ENCODE assay signal across 12 cellular contexts in the genomic region with DNA sequence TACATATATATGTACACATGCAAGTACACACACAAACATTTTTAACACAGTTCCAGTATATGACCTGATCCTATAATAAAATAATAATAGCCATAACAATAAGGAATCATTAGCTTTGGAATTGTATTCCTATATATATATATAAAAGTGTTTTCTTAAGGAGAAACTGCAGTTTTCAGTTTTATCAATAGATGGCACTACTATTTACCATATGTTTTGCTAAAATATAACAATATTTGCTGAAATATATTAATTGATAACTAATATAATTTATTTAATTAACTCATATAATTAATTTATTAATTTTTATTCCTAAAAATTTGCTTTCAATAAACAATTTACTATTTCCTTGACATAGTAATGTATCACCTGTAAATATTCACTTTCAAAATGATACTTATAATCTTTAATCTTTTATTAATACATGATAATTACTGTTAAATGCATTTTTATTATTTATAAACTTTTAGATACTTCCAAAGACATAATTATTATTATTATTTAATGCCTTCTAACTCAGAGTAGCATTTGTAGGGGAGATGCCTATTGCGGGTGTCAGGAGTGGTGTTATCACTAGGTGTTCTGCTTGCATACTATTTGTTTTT.
DNase-seq lines count a peak whose midpoint lies in the region; TF ChIP-seq lines count a peak whose summit lies in the region.
"Had no signal": no experiment of that assay in that cellular context is flagged by ENCODE, and none has a peak within 500 bp of the region (broad histone marks: within the 10 kb centered on the region; RNA-seq: fewer than 3 reads in every experiment).

No MANE protein-coding gene starts in this region.

- H4K5ac ChIP-seq in H9 (ENCODE audit: insufficient read length, low read depth, low read length) = no peak overlapping the region

- H2BK5ac ChIP-seq in H9 (ENCODE audit: insufficient read length, low read length) = no peak overlapping the region

- H3K4me3 ChIP-seq in AG09309 (ENCODE audit: control insufficient read depth, low read depth, low read length) (no peak overlapping the region), adipocyte (ENCODE audit: low read length) (no peak overlapping the region)
- H3K4me3 ChIP-seq: psoas muscle had no signal

- TF ChIP-seq CTCF in AG09309 (IDR thresholded peaks at IDR 0.05; ENCODE audit: control insufficient read depth, insufficient read depth, low read depth, low read length, missing control alignments) (peak; percentile 27), H9 (conservative IDR thresholded peaks at IDR 0.05) (peak; percentile 64)

- no peak overlapping the region for H2BK120ac ChIP-seq in H9 (ENCODE audit: low read depth, low read length, poor library complexity, severe bottlenecking)

- H4K8ac ChIP-seq in H9 (replicated peaks; ENCODE audit: insufficient read length, low read depth, low read length) = no peak overlapping the region

- H3K27me3 Mint-ChIP-seq in H9 (ENCODE audit: low read depth) = no peaks in the 10 kb centered on the region; the same call in 1 of the 2 replicates
- H3K27me3 Mint-ChIP-seq: IgD-negative memory B cell had no signal

- no peaks in the 10 kb centered on the region for H3K36me3 ChIP-seq in adipocyte (ENCODE audit: control insufficient read depth, insufficient read depth, low read length, severe bottlenecking)

- no peak overlapping the region for H3K4me3 Mint-ChIP-seq in H9
- H3K4me3 Mint-ChIP-seq: IgD-negative memory B cell had no signal

- no peak overlapping the region for H2BK12ac ChIP-seq in H9 (ENCODE audit: insufficient read length, low read depth, low read length)

- no CpG with 5 or more reads among the region's 1 CpG for WGBS in H9 (ENCODE audit: extremely low coverage, insufficient read length, low lambda C conversion rate)

- H3K27ac ChIP-seq in H9 (ENCODE audit: insufficient read length, low read depth, low read length) = no peak overlapping the region
- H3K27ac ChIP-seq: psoas muscle had no signal

- no peaks in the 10 kb centered on the region for H3K27me3 ChIP-seq in H9 (ENCODE audit: insufficient read depth, low read length)
- no peaks in the 10 kb centered on the region for H3K27me3 ChIP-seq in adipocyte (replicated peaks; ENCODE audit: control insufficient read depth, insufficient read depth, low read length)

- no peak overlapping the region for H3K9ac ChIP-seq in H9 (ENCODE audit: extremely low read depth, insufficient read length, low read length)
- H3K9ac ChIP-seq in adipocyte (ENCODE audit: low read length) = no peak overlapping the region

- H2BK20ac ChIP-seq in H9 (ENCODE audit: low read depth, low read length, poor library complexity, severe bottlenecking) = no peak overlapping the region

- no peaks in the 10 kb centered on the region for H3K36me3 Mint-ChIP-seq in H9 (ENCODE audit: insufficient read depth in 1 of 3, low read depth in 3 of 3)
- H3K36me3 Mint-ChIP-seq: IgD-negative memory B cell had no signal

- no peaks in the 10 kb centered on the region for H3K79me2 ChIP-seq in H9 (ENCODE audit: insufficient read depth, low read length)

- no peak overlapping the region for H3K18ac ChIP-seq in H9 (ENCODE audit: insufficient read length, low read depth, low read length)

- H3K23me2 ChIP-seq in H9 (ENCODE audit: insufficient read length, low read depth, low read length, poor library complexity, severe bottlenecking) = no peaks in the 10 kb centered on the region

- no peak overlapping the region for H2AFZ ChIP-seq in H9 (ENCODE audit: low read length)

- no peak overlapping the region for H3K4me2 ChIP-seq in H9 (ENCODE audit: insufficient read depth, insufficient read length, low read length)

- H3K4me1 Mint-ChIP-seq in H9 = no peaks in the 10 kb centered on the region
- H3K4me1 Mint-ChIP-seq: IgD-negative memory B cell had no signal

- no peak overlapping the region for H3K14ac ChIP-seq in H9 (ENCODE audit: insufficient read depth, low read length)

- no peak overlapping the region for H3K27ac Mint-ChIP-seq in H9
- H3K27ac Mint-ChIP-seq: IgD-negative memory B cell had no signal

- H3K79me1 ChIP-seq in H9 (ENCODE audit: insufficient read depth, low read depth, low read length, poor library complexity, severe bottlenecking) = no peaks in the 10 kb centered on the region

- no peak overlapping the region for H4K91ac ChIP-seq in H9 (ENCODE audit: insufficient read length, low read depth, low read length)

- no peak overlapping the region for H3T11ph ChIP-seq in H9 (ENCODE audit: low read length)

- H2BK15ac ChIP-seq in H9 (ENCODE audit: low read depth, low read length) = no peak overlapping the region

- H3K4me1 ChIP-seq in H9 (ENCODE audit: insufficient read depth, low read length) (no peaks in the 10 kb centered on the region), adipocyte (ENCODE audit: control insufficient read depth, insufficient read depth, low read length) (peaks cover 7% of the 10 kb centered on the region)
- H3K4me1 ChIP-seq: psoas muscle had no signal

- H3K4ac ChIP-seq in H9 (ENCODE audit: low read depth, low read length) = no peak overlapping the region

- H4K20me1 ChIP-seq in H9 (ENCODE audit: control insufficient read depth, insufficient read depth, insufficient read length) = no peaks in the 10 kb centered on the region

- H3K9me3 ChIP-seq in H9 (ENCODE audit: control insufficient read depth, low read depth, low read length) = no peaks in the 10 kb centered on the region
- H3K9me3 ChIP-seq in adipocyte (ENCODE audit: control insufficient read depth, low read length) = no peaks in the 10 kb centered on the region
- H3K9me3 ChIP-seq: psoas muscle had no signal

- no peak overlapping the region for H3K23ac ChIP-seq in H9 (ENCODE audit: insufficient read length, low read depth, low read length)

- H3K56ac ChIP-seq in H9 (ENCODE audit: insufficient read length, low read depth, low read length) = no peak overlapping the region

- no peak overlapping the region for H2AK5ac ChIP-seq in H9 (ENCODE audit: insufficient read length, low read length)

- no peaks in the 10 kb centered on the region for H3K9me3 Mint-ChIP-seq in H9

- DNase-seq in AG09309 (ENCODE audit: low read depth) (no peak), H9 (no peak), adipocyte (ENCODE audit: low read depth) (peak; percentile 75), iris pigment epithelial cell (ENCODE audit: low read depth) (peak; percentile 32), COLO829 (ENCODE audit: low spot score) (no peak), glomerular visceral epithelial cell (ENCODE audit: extremely low spot score) (no peak)
- DNase-seq in stimulated activated naive CD4-positive, alpha-beta T cell treated with Interleukin-2 at 50 U/mL for 16 hours (lab: John Stamatoyannopoulos, UW) = no peak
- no peak for DNase-seq in central memory CD4-positive, alpha-beta T cell
- DNase-seq: DMS153, NCI-H446, psoas muscle had no signal

Comparison
In these comparisons a context has a peak if more than half of its experiments do, and no peak if none do; other contexts are left out.
1. DNase-seq: peak in adipocyte (single experiment) and iris pigment epithelial cell (single experiment); none in AG09309 (single experiment), H9 (single experiment), COLO829 (single experiment), stimulated activated naive CD4-positive, alpha-beta T cell treated with Interleukin-2 at 50 U/mL for 16 hours (single experiment), central memory CD4-positive, alpha-beta T cell (single experiment) and glomerular visceral epithelial cell (single experiment).